In genomic region chr19:14763497-14764145, GRCh38 we compare ENCODE assay signal across 23 cellular contexts.
"Had no signal": no experiment of that assay in that cellular context is flagged by ENCODE, and none has a peak within 500 bp of the region (broad histone marks: within the 10 kb centered on the region; RNA-seq: fewer than 3 reads in every experiment).

No MANE protein-coding gene starts in this region.

- H3K4me3 Mint-ChIP-seq: activated CD4-positive, alpha-beta T cell treated with anti-CD3 and anti-CD28 coated beads for 36 hours; activated CD8-positive, alpha-beta T cell treated with anti-CD3 and anti-CD28 coated beads, Interleukin-2, amount 10 ng/mL, durations not matched to agents 7 days and 5 days; activated naive CD8-positive, alpha-beta T cell treated with anti-CD3 and anti-CD28 coated beads, Interleukin-2, amount 50 U/mL, for 24 hours; brain; central memory CD8-positive, alpha-beta T cell had no signal

- DNase-seq: activated CD4-positive, alpha-beta T cell treated with anti-CD3 and anti-CD28 coated beads for 36 hours; activated CD8-positive, alpha-beta memory T cell treated with anti-CD3 and anti-CD28 coated beads, Interleukin-2, amount 50 U/mL, for 48 hours; activated CD8-positive, alpha-beta T cell treated with anti-CD3 and anti-CD28 coated beads, Interleukin-2, amount 10 ng/mL, durations not matched to agents 7 days and 5 days; activated naive CD4-positive, alpha-beta T cell treated with anti-CD3 and anti-CD28 coated beads, Interleukin-2, amount 50 U/mL, for 16 hours; activated naive CD8-positive, alpha-beta T cell treated with anti-CD3 and anti-CD28 coated beads, Interleukin-2, amount 50 U/mL, for 24 hours; activated T-cell treated with anti-CD3 and anti-CD28 coated beads, Interleukin-2, amount 50 U/mL, for 1 hour; amniotic stem cell; MG63; NCI-H1105 treated with DMSO at 0.1 percent for 48 hours; NCI-H1436 treated with DMSO at 0.1 percent for 48 hours; NCI-H187; NCI-H2081 treated with DMSO at 0.1 percent for 48 hours; NCI-H2171 treated with DMSO at 0.1 percent for 48 hours; NCI-H226; NCI-H526 treated with DMSO at 0.1 percent for 48 hours; NCI-H82; T-helper 1 cell; WERI-Rb-1 had no signal

- H3K27ac ChIP-seq: ascending aorta, SK-N-MC, WERI-Rb-1 had no signal

- H3K36me3 ChIP-seq: ascending aorta, MG63, WERI-Rb-1 had no signal

- H3K4me1 Mint-ChIP-seq: activated CD4-positive, alpha-beta T cell treated with anti-CD3 and anti-CD28 coated beads for 36 hours had no signal

- H3K4me1 ChIP-seq: ascending aorta had no signal

- ATAC-seq: activated CD4-positive, alpha-beta T cell treated with anti-CD3 and anti-CD28 coated beads for 36 hours; activated CD8-positive, alpha-beta T cell treated with anti-CD3 and anti-CD28 coated beads, Interleukin-2, amount 10 ng/mL, durations not matched to agents 7 days and 5 days; activated naive CD8-positive, alpha-beta T cell treated with anti-CD3 and anti-CD28 coated beads, Interleukin-2, amount 50 U/mL, for 24 hours; Right ventricle myocardium inferior had no signal

- H3K9me3 Mint-ChIP-seq: activated naive CD8-positive, alpha-beta T cell treated with anti-CD3 and anti-CD28 coated beads, Interleukin-2, amount 50 U/mL, for 24 hours had no signal

- H3K27me3 ChIP-seq: ascending aorta had no signal

- H3K4me3 ChIP-seq: ascending aorta, MG63, SK-N-MC had no signal

- H3K36me3 Mint-ChIP-seq: brain had no signal

- H3K9me3 ChIP-seq: ascending aorta, MG63 had no signal

- H3K27ac Mint-ChIP-seq: activated CD4-positive, alpha-beta T cell treated with anti-CD3 and anti-CD28 coated beads for 36 hours; activated CD8-positive, alpha-beta T cell treated with anti-CD3 and anti-CD28 coated beads, Interleukin-2, amount 10 ng/mL, durations not matched to agents 7 days and 5 days; activated naive CD8-positive, alpha-beta T cell treated with anti-CD3 and anti-CD28 coated beads, Interleukin-2, amount 50 U/mL, for 24 hours; brain had no signal
